ENCODE assay signal across 26 cellular contexts in the genomic region with DNA sequence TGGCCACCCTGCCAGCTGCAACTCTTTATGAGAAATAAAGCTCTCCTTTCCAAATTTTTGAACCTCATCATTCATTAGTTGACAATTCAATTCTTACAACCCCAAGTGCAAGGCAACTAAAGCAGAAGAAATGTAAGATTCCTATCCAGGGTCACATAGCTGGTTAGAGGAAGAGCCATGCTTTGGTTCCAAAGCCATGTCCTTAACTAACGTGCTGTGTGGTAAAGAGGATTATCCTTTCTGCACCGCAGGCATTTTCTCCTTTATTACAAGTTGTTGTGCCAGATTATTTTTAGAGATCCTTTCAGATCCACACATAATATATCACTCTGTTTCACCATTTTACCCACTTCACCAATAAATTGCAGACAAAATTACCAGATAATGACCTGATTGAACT. TPM values are rescaled to one million over a fixed set of nuclear protein-coding genes. Genes with fewer than 3 reads are reported as not detected.
"Had no signal": no experiment of that assay in that cellular context is flagged by ENCODE, and none has a peak within 500 bp of the region (broad histone marks: within the 10 kb centered on the region; RNA-seq: fewer than 3 reads in every experiment).

No MANE protein-coding gene starts in this region.

- H3K27ac ChIP-seq: ovary, prostate gland, spleen had no signal

- FAIRE-seq: islet of Langerhans had no signal

- H3K27me3 Mint-ChIP-seq: dendritic cell treated with granulocyte-macrophage colony-stimulating factor and Interleukin-4, amounts not matched to agents 40 ng/mL and 50 ng/mL, for 4 days had no signal

- H3K9me3 Mint-ChIP-seq: activated naive CD8-positive, alpha-beta T cell treated with anti-CD3 and anti-CD28 coated beads, Interleukin-2, amount 10 ng/mL, durations not matched to agents 7 days and 5 days; activated T-cell treated with anti-CD3 and anti-CD28 coated beads, Interleukin-2, amount 50 U/mL, for 4 hours; natural killer cell; T-helper 1 cell treated with Interleukin-12 subunit alpha and Interleukin-12 subunit beta and Interleukin-4 antibody, amounts not matched to agents 30 μg/mL and 1 μg/mL, for 36 hours had no signal

- H3K27me3 ChIP-seq: body of pancreas, ovary, spleen, upper lobe of left lung had no signal

- H3K4me3 Mint-ChIP-seq: activated naive CD8-positive, alpha-beta T cell treated with anti-CD3 and anti-CD28 coated beads, Interleukin-2, amount 10 ng/mL, durations not matched to agents 7 days and 5 days; activated T-cell treated with anti-CD3 and anti-CD28 coated beads, Interleukin-2, amount 50 U/mL, for 4 hours; dendritic cell treated with granulocyte-macrophage colony-stimulating factor and Interleukin-4, amounts not matched to agents 40 ng/mL and 50 ng/mL, for 4 days; mesothelial cell of epicardium; natural killer cell; T-helper 1 cell treated with Interleukin-12 subunit alpha and Interleukin-12 subunit beta and Interleukin-4 antibody, amounts not matched to agents 30 μg/mL and 1 μg/mL, for 36 hours had no signal

- H3K9me3 ChIP-seq: body of pancreas, ovary, prostate gland, upper lobe of left lung had no signal

- H3K36me3 Mint-ChIP-seq: activated naive CD8-positive, alpha-beta T cell treated with anti-CD3 and anti-CD28 coated beads, Interleukin-2, amount 10 ng/mL, durations not matched to agents 7 days and 5 days; mesothelial cell of epicardium; natural killer cell had no signal

- H3K4me3 ChIP-seq: body of pancreas, ovary, prostate gland, spleen, upper lobe of left lung had no signal

- H3K36me3 ChIP-seq: ovary, prostate gland, spleen, upper lobe of left lung had no signal

- DNase-seq: activated CD4-positive, alpha-beta T cell treated with anti-CD3 and anti-CD28 coated beads for 4 hours; activated CD4-positive, alpha-beta T cell treated with anti-CD3 and anti-CD28 coated beads, Interleukin-2, amount 50 U/mL, for 48 hours; activated CD4-positive, CD25-positive, alpha-beta regulatory T cell; activated CD8-positive, alpha-beta memory T cell treated with anti-CD3 and anti-CD28 coated beads, Interleukin-2, amount 50 U/mL, for 48 hours; activated naive CD4-positive, alpha-beta T cell treated with Interleukin-2 at 50 U/mL for 16 hours; activated naive CD8-positive, alpha-beta T cell treated with anti-CD3 and anti-CD28 coated beads, Interleukin-2, amount 10 ng/mL, durations not matched to agents 7 days and 5 days; activated T-cell treated with anti-CD3 and anti-CD28 coated beads, Interleukin-2, amount 50 U/mL, for 4 hours; body of pancreas; effector CD8-positive, alpha-beta T cell; foreskin melanocyte; hypothalamus; left ventricle myocardium superior; mammary epithelial cell; natural killer cell; ovary; spleen; stimulated activated CD4-positive, alpha-beta T cell treated with anti-CD3 and anti-CD28 coated beads, Interleukin-4, amount 100 ng/mL, for 1 hour; stimulated activated naive CD4-positive, alpha-beta T cell; T1000; upper lobe of left lung had no signal

- H3K27ac Mint-ChIP-seq: activated naive CD8-positive, alpha-beta T cell treated with anti-CD3 and anti-CD28 coated beads, Interleukin-2, amount 10 ng/mL, durations not matched to agents 7 days and 5 days; dendritic cell treated with granulocyte-macrophage colony-stimulating factor and Interleukin-4, amounts not matched to agents 40 ng/mL and 50 ng/mL, for 4 days; mesothelial cell of epicardium; natural killer cell; T-helper 1 cell treated with Interleukin-12 subunit alpha and Interleukin-12 subunit beta and Interleukin-4 antibody, amounts not matched to agents 30 μg/mL and 1 μg/mL, for 36 hours had no signal

- ATAC-seq: activated T-cell treated with anti-CD3 and anti-CD28 coated beads, Interleukin-2, amount 50 U/mL, for 4 hours; body of pancreas; left ventricle myocardium superior; natural killer cell had no signal

RNA-seq across cellular contexts. Expression of gene TM4SF18, which starts 36.5 kb away (rescaled TPM):
- total RNA-seq: activated CD8-positive, alpha-beta memory T cell treated with anti-CD3 and anti-CD28 coated beads for 36 hours; activated naive CD8-positive, alpha-beta T cell treated with anti-CD3 and anti-CD28 coated beads, Interleukin-2, amount 10 ng/mL, durations not matched to agents 7 days and 5 days; activated T-cell treated with anti-CD3 and anti-CD28 coated beads, Interleukin-2, amount 50 U/mL, for 4 hours; mammary epithelial cell; natural killer cell had no signal
- polyA plus RNA-seq: mammary epithelial cell had no signal
